Comparison of ENCODE assay signal across 26 cellular contexts in the genomic region with DNA sequence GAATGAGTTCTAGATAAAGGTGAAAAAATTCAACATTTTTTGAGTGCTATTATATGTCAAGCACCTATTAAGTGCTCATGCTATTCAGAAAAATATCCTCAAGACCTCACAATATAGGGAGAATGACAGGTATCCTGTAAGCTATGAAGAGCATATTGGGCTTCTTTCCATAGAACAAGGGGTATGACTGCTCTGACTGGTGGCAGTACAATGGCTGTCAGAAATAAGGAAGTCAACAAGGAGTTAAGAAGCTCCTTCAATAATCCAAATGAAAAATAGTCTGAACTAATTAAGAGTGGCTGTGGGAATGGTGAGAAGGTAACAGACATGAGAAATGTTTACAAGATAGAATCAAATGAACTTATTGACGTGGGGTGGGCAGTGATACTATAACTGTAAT. TPM values are rescaled to one million over a fixed set of nuclear protein-coding genes. Genes with fewer than 3 reads are reported as not detected.
A peak's percentile ranks its signal among the peaks of the same experiment; 100 is the strongest.
DNase-seq lines count a peak whose midpoint lies in the region; ATAC-seq and TF ChIP-seq lines count a peak whose summit lies in the region.
"Had no signal": no experiment of that assay in that cellular context is flagged by ENCODE, and none has a peak within 500 bp of the region (broad histone marks: within the 10 kb centered on the region; RNA-seq: fewer than 3 reads in every experiment).

No MANE protein-coding gene starts in this region.

- H3K27ac ChIP-seq in CD4-positive, CD25-positive, alpha-beta regulatory T cell (ENCODE audit: insufficient read depth, low read length, poor library complexity, severe bottlenecking), result no peak overlapping the region
- no peak overlapping the region for H3K27ac ChIP-seq in IMR-90 (ENCODE audit: insufficient read depth, low read length)
- H3K27ac ChIP-seq in neural progenitor cell, result no peak overlapping the region
- H3K27ac ChIP-seq: Peyer's patch had no signal

- no peak overlapping the region for H3K56ac ChIP-seq in IMR-90 (ENCODE audit: extremely low read depth, insufficient read depth, low read length)

- no peaks in the 10 kb centered on the region for H3K9me3 ChIP-seq in CD4-positive, CD25-positive, alpha-beta regulatory T cell (ENCODE audit: control insufficient read depth in 2 of 2, low read length in 2 of 2)
- H3K9me3 ChIP-seq in IMR-90 (ENCODE audit: control insufficient read depth, insufficient read depth, low read length) (no peaks in the 10 kb centered on the region), neural progenitor cell (ENCODE audit: low read depth) (no peaks in the 10 kb centered on the region)
- H3K9me3 ChIP-seq: Peyer's patch, testis had no signal

- no peak overlapping the region for H2AFZ ChIP-seq in IMR-90 (replicated peaks; ENCODE audit: low read length, poor library complexity)
- no peak overlapping the region for H2AFZ ChIP-seq in neural progenitor cell (replicated peaks)

- peaks cover 10% of the 10 kb centered on the region for H3F3A ChIP-seq in neural progenitor cell (ENCODE audit: low read depth)

- H3K79me1 ChIP-seq in IMR-90 (ENCODE audit: low read depth in 1 of 2, low read length in 2 of 2), result peaks cover 13 to 73% of the 10 kb centered on the region in 2 experiments

- WGBS in IMR-90 (ENCODE audit: extremely low coverage in 2 of 2, insufficient read length in 1 of 2), 2 experiments, result 40% methylated on average over 1 of the region's 1 CpG; no CpG with 5 or more reads in 1 of the 2 experiments

- TF ChIP-seq RAD21 in IMR-90 (IDR thresholded peaks at IDR 0.05; ENCODE audit: low read length), result no peak

- no peak for ATAC-seq in CD4-positive, CD25-positive, alpha-beta regulatory T cell (ENCODE audit: low read depth in 2 of 2)
- ATAC-seq in IMR-90 (ENCODE audit: low read depth), result no peak

- BruUV-seq in IMR-90 (replicated peaks; lab: Mats Ljungman, UMichigan), result no TSS peak

- no peak for TF ChIP-seq CTCF in IMR-90 (conservative IDR thresholded peaks at IDR 0.05; ENCODE audit: low read depth, low read length)
- TF ChIP-seq CTCF in chondrocyte (IDR thresholded peaks at IDR 0.05), result no peak
- no peak for TF ChIP-seq CTCF in neural progenitor cell (IDR thresholded peaks at IDR 0.05)

- H3K14ac ChIP-seq in IMR-90 (replicated peaks; ENCODE audit: low read depth, low read length), result no peak overlapping the region; the same call in 1 of the 2 replicates

- H2BK15ac ChIP-seq in IMR-90 (ENCODE audit: low read depth, low read length), result no peak overlapping the region

- H3K4ac ChIP-seq in IMR-90 (ENCODE audit: low read depth, low read length), result no peak overlapping the region; the same call in 1 of the 2 replicates

- peaks cover 3% of the 10 kb centered on the region for H3K4me1 ChIP-seq in CD4-positive, CD25-positive, alpha-beta regulatory T cell (ENCODE audit: control insufficient read depth, insufficient read depth, low read length, poor library complexity, severe bottlenecking)
- H3K4me1 ChIP-seq in IMR-90 (ENCODE audit: control insufficient read depth, insufficient read depth, low read length) (peaks cover 14% of the 10 kb centered on the region), neural progenitor cell (peaks cover 28% of the 10 kb centered on the region)

- dilution Hi-C loops in IMR-90 (cut with HindIII; ENCODE audit: low sequenced_read_pairs, unreplicated experiment), result no loop called here

- H4K91ac ChIP-seq in IMR-90 (ENCODE audit: insufficient read depth, low read depth, low read length), result no peak overlapping the region

- intact Hi-C loops in IMR-90 (cut with micrococcal nuclease), result no loop called here

- H3K79me2 ChIP-seq in neural progenitor cell (ENCODE audit: low read depth), result peaks cover 100% of the 10 kb centered on the region

- H3K27me3 ChIP-seq in CD4-positive, CD25-positive, alpha-beta regulatory T cell (ENCODE audit: control insufficient read depth, insufficient read depth, low read length), result no peaks in the 10 kb centered on the region
- H3K27me3 ChIP-seq in IMR-90 (ENCODE audit: control insufficient read depth, insufficient read depth, low read length), result no peaks in the 10 kb centered on the region
- H3K27me3 ChIP-seq in neural progenitor cell, result no peaks in the 10 kb centered on the region
- H3K27me3 ChIP-seq: cardiac muscle cell, Peyer's patch, testis had no signal

- H4K5ac ChIP-seq in IMR-90 (ENCODE audit: low read depth, low read length), result no peak overlapping the region

- no peaks in the 10 kb centered on the region for H3K27me3 Mint-ChIP-seq in CD4-positive, CD25-positive, alpha-beta regulatory T cell
- no peaks in the 10 kb centered on the region for H3K27me3 Mint-ChIP-seq in chondrocyte (ENCODE audit: low read depth)
- H3K27me3 Mint-ChIP-seq in neural progenitor cell (ENCODE audit: insufficient read depth, low read depth), result no peaks in the 10 kb centered on the region
- H3K27me3 Mint-ChIP-seq: activated CD4-positive, alpha-beta memory T cell treated with anti-CD3 and anti-CD28 coated beads, Interleukin-2, amount 10 ng/mL, durations not matched to agents 7 days and 5 days; CD4-positive, alpha-beta memory T cell; progenitor cell of endocrine pancreas had no signal

- no peak for DNase-seq in CD4-positive, CD25-positive, alpha-beta regulatory T cell
- DNase-seq in IMR-90 (no peak), chondrocyte (ENCODE audit: low spot score) (no peak), neural progenitor cell (ENCODE audit: low spot score) (no peak), KBM-7 (no peak), DMS79 treated with DMSO at 0.1 percent for 48 hours (lab: John Stamatoyannopoulos, UW) (no peak), retina (no peak)
- DNase-seq in activated CD8-positive, alpha-beta memory T cell treated with anti-CD3 and anti-CD28 coated beads, Interleukin-2, amount 50 U/mL, for 48 hours, result no peak
- DNase-seq: activated CD4-positive, alpha-beta memory T cell treated with anti-CD3 and anti-CD28 coated beads, Interleukin-2, amount 10 ng/mL, durations not matched to agents 7 days and 5 days; activated CD4-positive, CD25-positive, alpha-beta regulatory T cell; activated naive CD4-positive, alpha-beta T cell; activated T-cell treated with anti-CD3 and anti-CD28 coated beads, Interleukin-2, amount 50 U/mL, for 1 hour; amygdala; CD4-positive, alpha-beta memory T cell; dermis blood vessel endothelial cell; GDM1; head of caudate nucleus; NCI-H1417; NCI-H2107; NCI-H510A treated with DMSO at 0.1 percent for 48 hours; NK-92 treated with Interleukin-12 subunit alpha and Interleukin-12 subunit beta, amount 100 ng/mL, for 24 hours; Peyer's patch; stimulated activated CD4-positive, alpha-beta T cell treated with anti-CD3 and anti-CD28 coated beads, Interleukin-1b, Interleukin-23, amount 100 ng/mL, for 48 hours; testis had no signal

- POLR2A ChIA-PET in IMR-90 (lab: Charles Lee; ENCODE audit: unreplicated experiment), result no interaction called here

- no peak overlapping the region for H2AK9ac ChIP-seq in IMR-90 (replicated peaks; ENCODE audit: low read depth, low read length, poor library complexity)

- no peak overlapping the region for H3K9ac ChIP-seq in IMR-90 (ENCODE audit: low read depth, low read length)
- H3K9ac ChIP-seq in neural progenitor cell, result no peak overlapping the region

- H4K20me1 ChIP-seq in IMR-90 (ENCODE audit: insufficient read depth, low read length) (peaks cover 81% of the 10 kb centered on the region), neural progenitor cell (ENCODE audit: low read depth) (peaks cover 81% of the 10 kb centered on the region)

- peaks cover 25% of the 10 kb centered on the region for H3K36me3 Mint-ChIP-seq in CD4-positive, CD25-positive, alpha-beta regulatory T cell
- H3K36me3 Mint-ChIP-seq in chondrocyte (ENCODE audit: low read depth), result no peaks in the 10 kb centered on the region
- peaks cover 8% of the 10 kb centered on the region for H3K36me3 Mint-ChIP-seq in neural progenitor cell

- no peak overlapping the region for H4K8ac ChIP-seq in IMR-90 (ENCODE audit: low read depth in 2 of 2, low read length in 2 of 2)

- peaks cover 0 to 4% (median 0%) of the 10 kb centered on the region in 7 donors for H3K9me3 Mint-ChIP-seq in CD4-positive, CD25-positive, alpha-beta regulatory T cell
- H3K9me3 Mint-ChIP-seq in chondrocyte (ENCODE audit: low read depth) (no peaks in the 10 kb centered on the region), neural progenitor cell (peaks cover 2% of the 10 kb centered on the region)
- H3K9me3 Mint-ChIP-seq: activated CD4-positive, alpha-beta memory T cell treated with anti-CD3 and anti-CD28 coated beads, Interleukin-2, amount 10 ng/mL, durations not matched to agents 7 days and 5 days had no signal

- no peak for TF ChIP-seq POLR2A in IMR-90 (IDR thresholded peaks at IDR 0.05; ENCODE audit: low read depth, low read length)

- no peak overlapping the region for H3K4me3 Mint-ChIP-seq in CD4-positive, CD25-positive, alpha-beta regulatory T cell
- H3K4me3 Mint-ChIP-seq in chondrocyte (ENCODE audit: unreplicated experiment) (no peak overlapping the region), neural progenitor cell (no peak overlapping the region)
- H3K4me3 Mint-ChIP-seq: activated CD4-positive, alpha-beta memory T cell treated with anti-CD3 and anti-CD28 coated beads, Interleukin-2, amount 10 ng/mL, durations not matched to agents 7 days and 5 days; CD4-positive, alpha-beta memory T cell had no signal

- H3K9me1 ChIP-seq in IMR-90 (ENCODE audit: insufficient read depth, low read length), result peaks cover 25% of the 10 kb centered on the region

- no peak overlapping the region for H2BK120ac ChIP-seq in IMR-90 (ENCODE audit: low read depth, low read length)

- no peak overlapping the region for H3K4me3 ChIP-seq in CD4-positive, CD25-positive, alpha-beta regulatory T cell (ENCODE audit: low read depth, low read length)
- H3K4me3 ChIP-seq in IMR-90 (ENCODE audit: insufficient read depth, low read depth, low read length) (no peak overlapping the region), neural progenitor cell (no peak overlapping the region)
- H3K4me3 ChIP-seq: cardiac muscle cell, Peyer's patch, testis had no signal

- peak overlapping the region in 2 of 3 donors; percentile 8 to 25 for H3K27ac Mint-ChIP-seq in CD4-positive, CD25-positive, alpha-beta regulatory T cell
- H3K27ac Mint-ChIP-seq in chondrocyte (ENCODE audit: unreplicated experiment), result peak overlapping the region; percentile 84
- peak overlapping the region; percentile 22 for H3K27ac Mint-ChIP-seq in neural progenitor cell
- H3K27ac Mint-ChIP-seq: activated CD4-positive, alpha-beta memory T cell treated with anti-CD3 and anti-CD28 coated beads, Interleukin-2, amount 10 ng/mL, durations not matched to agents 7 days and 5 days; progenitor cell of endocrine pancreas had no signal

- CTCF ChIA-PET in IMR-90 (lab: Yijun Ruan, JAX), result no interaction called here

- 0 out of 2 replicates have a peak overlapping the region, but pooled peaks have one; percentile 26 for H3K23ac ChIP-seq in IMR-90 (ENCODE audit: low read depth, low read length)

- peaks cover 4% of the 10 kb centered on the region for H3K36me3 ChIP-seq in CD4-positive, CD25-positive, alpha-beta regulatory T cell (ENCODE audit: control insufficient read depth, insufficient read depth, low read length)
- no peaks in the 10 kb centered on the region for H3K36me3 ChIP-seq in IMR-90 (ENCODE audit: control insufficient read depth, insufficient read depth, low read length)
- H3K36me3 ChIP-seq in neural progenitor cell, result no peaks in the 10 kb centered on the region
- H3K36me3 ChIP-seq: cardiac muscle cell, Peyer's patch had no signal

- H2BK20ac ChIP-seq in IMR-90 (ENCODE audit: low read depth, low read length), result no peak overlapping the region

- peak overlapping the region; percentile 54; the same call in 1 of the 2 replicates for H3K4me2 ChIP-seq in IMR-90 (ENCODE audit: low read depth, low read length)
- H3K4me2 ChIP-seq in neural progenitor cell, result no peak overlapping the region

- H3K18ac ChIP-seq in IMR-90 (ENCODE audit: low read depth, low read length), result peak overlapping the region; percentile 38; the same call in 1 of the 2 replicates

- H2BK5ac ChIP-seq in IMR-90 (ENCODE audit: low read depth, low read length, poor library complexity, severe bottlenecking), result peak overlapping the region; percentile 48

- H2AK5ac ChIP-seq in IMR-90 (ENCODE audit: low read depth, low read length), result no peak overlapping the region

- H3K4me1 Mint-ChIP-seq in CD4-positive, CD25-positive, alpha-beta regulatory T cell, result peaks cover 24 to 83% (median 39%) of the 10 kb centered on the region in 4 donors
- H3K4me1 Mint-ChIP-seq in chondrocyte (ENCODE audit: low read depth) (peaks cover 78% of the 10 kb centered on the region), neural progenitor cell (peaks cover 20% of the 10 kb centered on the region)

- in situ Hi-C loops in IMR-90 (cut with MboI; ENCODE audit: low sequenced_read_pairs), result no loop called here
- in situ Hi-C loops in KBM-7 (cut with MboI; ENCODE audit: low pct_unique_long_range_greater_than_20kb, low sequenced_read_pairs), result no loop called here

RNA-seq across cellular contexts. Expression of a gene that starts 24.7 kb away (rescaled TPM):
- 45.3 TPM for total RNA-seq in CD4-positive, CD25-positive, alpha-beta regulatory T cell
- polyA plus RNA-seq in CD4-positive, CD25-positive, alpha-beta regulatory T cell, result 10 to 100 TPM; 35.4 to 37.6 (median 37.2) TPM
- total RNA-seq in IMR-90 (2012; rRNA removed) (150 and 171 TPM in 2 replicates), chondrocyte (232 to 256 TPM (median 252 TPM) in 3 replicates), neural progenitor cell (ENCODE audit: low replicate concordance) (84.4 and 110 TPM in 2 replicates)
- polyA plus RNA-seq in IMR-90 (2012; rRNA removed), result 268 and 329 TPM in 2 replicates
- 181 and 182 TPM in 2 replicates for polyA plus RNA-seq in IMR-90 (2012; cell fraction: cytosol; rRNA removed)
- polyA plus RNA-seq in IMR-90 (2012; cell fraction: nucleus; rRNA removed; ENCODE audit: low replicate concordance), result 77.6 and 177 TPM in 2 replicates

Comparison
In these comparisons a context has a peak if more than half of its experiments do, and no peak if none do; other contexts are left out.
1. H3K27ac Mint-ChIP-seq: peak in every context shown above with its lines; median percentile 84 in chondrocyte; 22 in neural progenitor cell; 16 in CD4-positive, CD25-positive, alpha-beta regulatory T cell.